Comparison of ENCODE assay signal across 18 cellular contexts in the genomic region with DNA sequence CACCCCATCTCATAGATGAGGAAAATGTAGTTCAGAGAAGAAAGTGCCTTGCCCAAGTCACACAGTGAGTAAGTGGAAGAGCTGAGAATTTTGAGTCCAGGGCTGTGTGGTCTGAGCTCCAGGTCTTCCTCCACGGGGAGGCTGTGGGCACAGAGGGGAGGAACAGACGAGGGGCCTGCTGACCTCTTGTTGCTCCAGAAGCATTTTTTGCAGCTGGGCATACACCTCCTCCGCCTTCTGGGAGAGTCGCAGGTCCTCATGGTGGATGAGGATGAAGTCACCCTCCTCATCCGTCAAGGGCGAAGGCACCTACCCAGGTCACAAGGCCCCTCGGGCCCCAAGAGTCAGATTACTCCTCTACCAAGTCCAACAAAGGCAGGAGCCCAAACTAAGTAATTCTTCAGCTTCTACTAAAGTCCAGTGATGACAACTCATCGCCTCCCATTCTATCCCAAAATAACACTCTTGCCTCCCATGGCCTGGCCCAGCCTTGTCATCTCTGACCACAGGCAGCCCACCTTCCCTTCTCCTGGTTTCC.
"Had no signal": no experiment of that assay in that cellular context is flagged by ENCODE, and none has a peak within 500 bp of the region (broad histone marks: within the 10 kb centered on the region; RNA-seq: fewer than 3 reads in every experiment).

No MANE protein-coding gene starts in this region.

- H3K4me3 Mint-ChIP-seq: activated T-helper 1 cell treated with anti-CD3 and anti-CD28 coated beads, Interleukin-12 subunit alpha, Interleukin-12 subunit beta, Interleukin-2, Interleukin-4 antibody, amounts not matched to agents 30 ng/mL and 10 ng/mL and 1 ng/mL, durations not matched to agents 14 hours and 24 hours and 36 hours; brain; naive thymus-derived CD8-positive, alpha-beta T cell; stimulated activated memory B cell treated with anti-CD40 and anti-IgM and Interleukin-4, amounts not matched to agents 10 μg/mL and 1 μg/mL and 100 μg/mL, for 72 hours; type B pancreatic cell; WTC11 had no signal

- H3K9me3 ChIP-seq: heart right ventricle, right lobe of liver, SJSA1, thoracic aorta had no signal

- H3K27ac ChIP-seq: heart right ventricle, right lobe of liver, SJSA1, skin epidermis, thoracic aorta had no signal

- ATAC-seq: heart right ventricle; left lobe of liver; naive thymus-derived CD8-positive, alpha-beta T cell; right lobe of liver; stimulated activated memory B cell treated with anti-CD40 and anti-IgM and Interleukin-4, amounts not matched to agents 10 μg/mL and 1 μg/mL and 100 μg/mL, for 72 hours; WTC11 had no signal

- H3K4me1 Mint-ChIP-seq: brain, WTC11 had no signal

- H3K9me3 Mint-ChIP-seq: activated T-helper 1 cell treated with anti-CD3 and anti-CD28 coated beads, Interleukin-12 subunit alpha, Interleukin-12 subunit beta, Interleukin-2, Interleukin-4 antibody, amounts not matched to agents 30 ng/mL and 10 ng/mL and 1 ng/mL, durations not matched to agents 14 hours and 24 hours and 36 hours; brain; naive thymus-derived CD8-positive, alpha-beta T cell; stimulated activated memory B cell treated with anti-CD40 and anti-IgM and Interleukin-4, amounts not matched to agents 10 μg/mL and 1 μg/mL and 100 μg/mL, for 72 hours; type B pancreatic cell; WTC11 had no signal

- DNase-seq: activated CD4-positive, alpha-beta T cell treated with anti-CD3 and anti-CD28 coated beads, Interleukin-2, amount 50 U/mL, for 48 hours; activated gamma-delta T cell treated with Interleukin-2 at 50 U/mL for 16 hours; aorta; heart right ventricle; islet precursor cell; naive thymus-derived CD8-positive, alpha-beta T cell; right lobe of liver; stimulated activated CD4-positive, alpha-beta T cell treated with anti-CD3 and anti-CD28 coated beads, Interleukin-2, amount 100 ng/mL, for 24 hours; T1000 had no signal

- H3K27me3 Mint-ChIP-seq: brain; naive thymus-derived CD8-positive, alpha-beta T cell; stimulated activated memory B cell treated with anti-CD40 and anti-IgM and Interleukin-4, amounts not matched to agents 10 μg/mL and 1 μg/mL and 100 μg/mL, for 72 hours; type B pancreatic cell had no signal

- H3K27ac Mint-ChIP-seq: activated T-helper 1 cell treated with anti-CD3 and anti-CD28 coated beads, Interleukin-12 subunit alpha, Interleukin-12 subunit beta, Interleukin-2, Interleukin-4 antibody, amounts not matched to agents 30 ng/mL and 10 ng/mL and 1 ng/mL, durations not matched to agents 14 hours and 24 hours and 36 hours; brain; stimulated activated memory B cell treated with anti-CD40 and anti-IgM and Interleukin-4, amounts not matched to agents 10 μg/mL and 1 μg/mL and 100 μg/mL, for 72 hours; type B pancreatic cell; WTC11 had no signal
